ENCODE assay signal across 1 cellular context in genomic region chr14:51644215-51644969, GRCh38.
TF ChIP-seq lines count a peak whose summit lies in the region.

No MANE protein-coding gene starts in this region.

TF ChIP-seq in SK-N-SH, 30 proteins besides CTCF, POLR2A, EP300 and RAD21 (continued from another document):
- TF ChIP-seq TEAD4 (IDR thresholded peaks at IDR 0.05; ENCODE audit: borderline replicate concordance, insufficient read depth) = no peak
